8 cellular contexts compared by ENCODE assay signal in the genomic region with DNA sequence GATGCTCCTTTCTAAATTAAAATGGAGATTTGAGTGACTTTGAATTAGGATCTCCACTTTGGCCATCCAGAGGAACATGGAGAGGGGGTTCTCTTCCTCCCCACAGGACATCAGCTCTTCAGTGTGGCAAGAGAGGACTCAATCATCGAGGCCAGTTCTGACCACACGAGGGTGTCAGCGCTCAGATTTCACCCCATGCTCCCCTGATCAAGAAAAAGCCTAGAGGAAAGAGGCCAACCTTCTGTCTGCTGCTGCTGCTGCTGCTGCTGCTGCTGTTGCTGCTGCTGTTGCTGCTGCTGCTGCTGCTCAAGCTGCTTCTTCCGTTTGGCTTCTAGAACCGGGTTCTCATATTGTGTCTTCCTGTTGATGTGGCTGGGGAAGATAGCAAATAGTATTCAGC.
DNase-seq lines count a peak whose midpoint lies in the region; ATAC-seq and TF ChIP-seq lines count a peak whose summit lies in the region.

No MANE protein-coding gene starts in this region.

- peak; percentile 32 for DNase-seq in GM04504 (ENCODE audit: low read depth)
- DNase-seq in MM.1S: peak; percentile 69
- DNase-seq in anterior cingulate cortex (lab: John Stamatoyannopoulos, UW): peak in 52 of 58 donors; percentile 8 to 73 (median 42)
- DNase-seq in hepatic stellate cell (ENCODE audit: low spot score): peak; percentile 51
- peak; percentile 29 for DNase-seq in smooth muscle cell of the brain vasculature (ENCODE audit: low read depth, low spot score)
- DNase-seq in stimulated activated CD4-positive, alpha-beta T cell treated with anti-CD3 and anti-CD28 coated beads, Interleukin-2, amount 100 ng/mL, for 24 hours: no peak

- H2AFZ ChIP-seq in MM.1S (ENCODE audit: low read length): no peak overlapping the region

- no peaks in the 10 kb centered on the region for H3K4me1 ChIP-seq in MM.1S (ENCODE audit: low read length)

- no peaks in the 10 kb centered on the region for H3K36me3 ChIP-seq in MM.1S (replicated peaks; ENCODE audit: insufficient read depth, low read length)

- peak; percentile 36 for TF ChIP-seq CTCF in MM.1S (IDR thresholded peaks at IDR 0.05; ENCODE audit: low read length)

- H3K9ac ChIP-seq in MM.1S (ENCODE audit: low read length): no peak overlapping the region

- H3K27ac ChIP-seq in MM.1S (ENCODE audit: low read length): no peak overlapping the region

- H3K9me3 ChIP-seq in MM.1S (replicated peaks; ENCODE audit: insufficient read depth, low read length): no peaks in the 10 kb centered on the region

- no peak overlapping the region for H3K4me3 ChIP-seq in MM.1S (ENCODE audit: low read length)

- H3K4me2 ChIP-seq in MM.1S (ENCODE audit: low read depth, low read length): no peak overlapping the region

- no peaks in the 10 kb centered on the region for H3K9me2 ChIP-seq in MM.1S (replicated peaks; ENCODE audit: insufficient read depth, low read length)

- no peaks in the 10 kb centered on the region for H4K20me1 ChIP-seq in MM.1S (ENCODE audit: insufficient read depth, low read length)

- no peak for ATAC-seq in HG03139 (IDR thresholded peaks at IDR 0.05; ENCODE audit: unreplicated experiment)
- ATAC-seq in GM19328 (IDR thresholded peaks at IDR 0.05; ENCODE audit: unreplicated experiment): no peak

- H3F3A ChIP-seq in MM.1S (ENCODE audit: insufficient read depth, low read length): no peaks in the 10 kb centered on the region

- H3K27me3 ChIP-seq in MM.1S (replicated peaks; ENCODE audit: insufficient read depth, low read length): no peaks in the 10 kb centered on the region

- H3K79me2 ChIP-seq in MM.1S (ENCODE audit: low read length): no peaks in the 10 kb centered on the region

Comparison
In these comparisons a context has a peak if more than half of its experiments do, and no peak if none do; other contexts are left out.
1. DNase-seq: peak in GM04504 (single experiment), MM.1S (single experiment), anterior cingulate cortex (52 of 58), hepatic stellate cell (single experiment) and smooth muscle cell of the brain vasculature (single experiment); none in stimulated activated CD4-positive, alpha-beta T cell treated with anti-CD3 and anti-CD28 coated beads, Interleukin-2, amount 100 ng/mL, for 24 hours (0 of 2).